ENCODE assay signal across 1 cellular context in the genomic region with DNA sequence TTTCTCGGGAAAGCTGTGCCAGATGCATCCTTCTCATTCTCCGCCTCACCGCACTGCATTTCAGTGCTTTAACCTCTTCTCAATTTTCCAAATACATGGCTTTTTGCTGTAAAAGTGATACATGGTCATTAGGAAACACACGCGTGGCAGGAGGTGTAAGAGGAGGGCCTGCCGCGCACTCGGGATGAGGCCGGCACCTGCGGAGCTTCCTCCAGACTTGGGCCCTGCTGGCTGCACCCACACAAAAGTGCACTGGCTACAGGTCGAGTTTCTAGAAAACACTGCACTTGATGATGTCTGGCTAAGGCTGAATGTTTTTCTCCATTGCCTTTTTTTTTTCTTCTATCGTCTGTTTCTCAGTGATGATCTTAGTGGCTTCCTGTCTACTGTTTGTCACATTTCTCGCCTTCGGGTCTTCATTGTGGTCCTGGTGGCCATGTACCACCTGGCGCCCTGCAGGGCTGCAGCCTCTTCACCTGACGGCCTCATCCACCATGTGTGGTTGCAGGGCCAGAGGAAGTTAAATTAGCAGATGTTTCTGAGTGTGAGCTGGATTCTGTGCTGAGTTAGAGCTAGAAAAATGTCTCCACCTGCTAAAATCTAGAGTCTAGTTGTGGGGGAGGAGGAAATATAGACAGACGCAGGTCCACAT.
TF ChIP-seq lines count a peak whose summit lies in the region.

No MANE protein-coding gene starts in this region.

TF ChIP-seq in IMR-90, 13 proteins besides CTCF, POLR2A, EP300 and RAD21 (continued from another document):
- TF ChIP-seq CEBPB (IDR thresholded peaks at IDR 0.05; ENCODE audit: low read depth, low read length) (no peak), MAFK (IDR thresholded peaks at IDR 0.05; ENCODE audit: low read depth, low read length) (no peak), FOS (IDR thresholded peaks at IDR 0.05; ENCODE audit: low read depth, low read length) (no peak), MXI1 (IDR thresholded peaks at IDR 0.05; ENCODE audit: borderline replicate concordance, low read depth, low read length) (no peak), MAZ (IDR thresholded peaks at IDR 0.05; ENCODE audit: borderline replicate concordance, low read depth, low read length) (no peak), CHD1 (IDR thresholded peaks at IDR 0.05; ENCODE audit: low read depth, low read length) (no peak), NFE2L2 (IDR thresholded peaks at IDR 0.05; ENCODE audit: low read depth, low read length) (no peak)
- TF ChIP-seq, protein P1, sequence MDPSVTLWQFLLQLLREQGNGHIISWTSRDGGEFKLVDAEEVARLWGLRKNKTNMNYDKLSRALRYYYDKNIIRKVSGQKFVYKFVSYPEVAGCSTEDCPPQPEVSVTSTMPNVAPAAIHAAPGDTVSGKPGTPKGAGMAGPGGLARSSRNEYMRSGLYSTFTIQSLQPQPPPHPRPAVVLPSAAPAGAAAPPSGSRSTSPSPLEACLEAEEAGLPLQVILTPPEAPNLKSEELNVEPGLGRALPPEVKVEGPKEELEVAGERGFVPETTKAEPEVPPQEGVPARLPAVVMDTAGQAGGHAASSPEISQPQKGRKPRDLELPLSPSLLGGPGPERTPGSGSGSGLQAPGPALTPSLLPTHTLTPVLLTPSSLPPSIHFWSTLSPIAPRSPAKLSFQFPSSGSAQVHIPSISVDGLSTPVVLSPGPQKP (IDR thresholded peaks at IDR 0.05; ENCODE audit: borderline replicate concordance, low read depth, low read length): no peak
- TF ChIP-seq, protein P2, sequence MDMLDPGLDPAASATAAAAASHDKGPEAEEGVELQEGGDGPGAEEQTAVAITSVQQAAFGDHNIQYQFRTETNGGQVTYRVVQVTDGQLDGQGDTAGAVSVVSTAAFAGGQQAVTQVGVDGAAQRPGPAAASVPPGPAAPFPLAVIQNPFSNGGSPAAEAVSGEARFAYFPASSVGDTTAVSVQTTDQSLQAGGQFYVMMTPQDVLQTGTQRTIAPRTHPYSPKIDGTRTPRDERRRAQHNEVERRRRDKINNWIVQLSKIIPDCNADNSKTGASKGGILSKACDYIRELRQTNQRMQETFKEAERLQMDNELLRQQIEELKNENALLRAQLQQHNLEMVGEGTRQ (IDR thresholded peaks at IDR 0.05; ENCODE audit: low read depth, low read length): no peak
